In genomic region chr1:31782766-31783410, GRCh38 we compare ENCODE assay signal across 21 cellular contexts. TPM values are rescaled to one million over a fixed set of nuclear protein-coding genes. Genes with fewer than 3 reads are reported as not detected.
DNase-seq lines count a peak whose midpoint lies in the region; ATAC-seq and TF ChIP-seq lines count a peak whose summit lies in the region.
"Had no signal": no experiment of that assay in that cellular context is flagged by ENCODE, and none has a peak within 500 bp of the region (broad histone marks: within the 10 kb centered on the region; RNA-seq: fewer than 3 reads in every experiment).

No MANE protein-coding gene starts in this region.

- peaks cover 27% of the 10 kb centered on the region for H3K4me1 ChIP-seq in A673 (ENCODE audit: insufficient read depth, low read length, poor library complexity, severe bottlenecking)
- peaks cover 69% of the 10 kb centered on the region for H3K4me1 ChIP-seq in Karpas-422 (ENCODE audit: low read length)
- H3K4me1 ChIP-seq in mesodermal cell (ENCODE audit: control insufficient read depth, insufficient read depth, low read length, poor library complexity, severe bottlenecking): peaks cover 35% of the 10 kb centered on the region
- H3K4me1 ChIP-seq: uterus had no signal

- no peaks in the 10 kb centered on the region for H4K20me1 ChIP-seq in Karpas-422 (ENCODE audit: insufficient read depth, low read depth, low read length)

- H3K27me3 ChIP-seq in A673 (replicated peaks; ENCODE audit: insufficient read depth, low read depth, low read length, poor library complexity) (no peaks in the 10 kb centered on the region), Karpas-422 (ENCODE audit: low read length) (no peaks in the 10 kb centered on the region)
- H3K27me3 ChIP-seq: body of pancreas, uterus had no signal

- ATAC-seq in HG03045 (IDR thresholded peaks at IDR 0.05; ENCODE audit: unreplicated experiment) (no peak), GM19397 (IDR thresholded peaks at IDR 0.05; ENCODE audit: unreplicated experiment) (no peak)
- ATAC-seq: body of pancreas; mucosa of descending colon; stimulated activated naive CD8-positive, alpha-beta T cell treated with anti-CD3 and anti-CD28 coated beads, Interleukin-15, amount 100 ng/mL, for 72 hours had no signal

- H3K9ac ChIP-seq in Karpas-422 (ENCODE audit: low read length): peak overlapping the region; percentile 63

- H3K4me2 ChIP-seq in Karpas-422 (ENCODE audit: low read depth, low read length, poor library complexity, severe bottlenecking): peak overlapping the region; percentile 62

- intact Hi-C loops in A673 (cut with micrococcal nuclease; ENCODE audit: unreplicated experiment): loop anchor here (10.0 kb wide), 1 partner anchor 388 kb away; no protein-coding TSS in a partner anchor

- no peaks in the 10 kb centered on the region for H3K9me3 ChIP-seq in A673 (ENCODE audit: low read depth, low read length, poor library complexity, severe bottlenecking)
- H3K9me3 ChIP-seq in Karpas-422 (ENCODE audit: low read length): no peaks in the 10 kb centered on the region
- H3K9me3 ChIP-seq in mesodermal cell (ENCODE audit: control insufficient read depth, low read length): no peaks in the 10 kb centered on the region
- H3K9me3 ChIP-seq: body of pancreas, esophagus squamous epithelium, mucosa of descending colon, uterus had no signal

- 12 to 20% methylated on average over 2 to 3 of the region's 9 CpGs for WGBS in mesodermal cell (ENCODE audit: insufficient coverage in 2 of 2), 2 experiments

- H3K4me3 ChIP-seq in A673 (ENCODE audit: low read depth, low read length, poor library complexity, severe bottlenecking) (no peak overlapping the region), Karpas-422 (ENCODE audit: low read length) (peak overlapping the region; percentile 37; the same call in 1 of the 2 replicates), mesodermal cell (ENCODE audit: extremely low read depth, insufficient read depth, low read length, poor library complexity, severe bottlenecking) (no peak overlapping the region)
- H3K4me3 ChIP-seq: body of pancreas, esophagus squamous epithelium, mucosa of descending colon, uterus had no signal

- H3K36me3 ChIP-seq in A673 (ENCODE audit: insufficient read depth, low read length, poor library complexity, severe bottlenecking) (no peaks in the 10 kb centered on the region), Karpas-422 (ENCODE audit: insufficient read depth, low read length) (no peaks in the 10 kb centered on the region), mesodermal cell (ENCODE audit: control insufficient read depth, insufficient read depth, low read length) (no peaks in the 10 kb centered on the region)
- H3K36me3 ChIP-seq: esophagus squamous epithelium, uterus had no signal

- no TSS peak for BruUV-seq in A673 (replicated peaks; lab: Mats Ljungman, UMichigan)

- no peaks in the 10 kb centered on the region for H3K79me2 ChIP-seq in Karpas-422 (ENCODE audit: low read length)

- no peak overlapping the region; the same call in 1 of the 2 replicates for H2AFZ ChIP-seq in Karpas-422 (ENCODE audit: low read length)

- POLR2A ChIA-PET in A673 (lab: Charles Lee; ENCODE audit: low non-redundant PET): no interaction called here

- peak overlapping the region; percentile 52 for H3K27ac ChIP-seq in A673 (ENCODE audit: low read depth, low read length, poor library complexity, severe bottlenecking)
- peak overlapping the region; percentile 92 for H3K27ac ChIP-seq in Karpas-422 (ENCODE audit: low read length)
- H3K27ac ChIP-seq in caudate nucleus (ENCODE audit: low read depth, low read length): peak overlapping the region; percentile 8
- peak overlapping the region; percentile 86 for H3K27ac ChIP-seq in mesodermal cell (ENCODE audit: low read depth, low read length, severe bottlenecking)
- H3K27ac ChIP-seq in substantia nigra (ENCODE audit: low read depth, low read length, poor library complexity, severe bottlenecking): no peak overlapping the region
- H3K27ac ChIP-seq: body of pancreas, esophagus squamous epithelium, uterus had no signal

- CTCF ChIA-PET in A673 (lab: Charles Lee): no interaction called here

- H3K9me2 ChIP-seq in Karpas-422 (replicated peaks; ENCODE audit: insufficient read depth, low read length): no peaks in the 10 kb centered on the region

- DNase-seq in A673 (ENCODE audit: low spot score): no peak
- DNase-seq in Karpas-422: no peak
- no peak for DNase-seq in caudate nucleus (lab: John Stamatoyannopoulos, UW)
- no peak for DNase-seq in substantia nigra (lab: John Stamatoyannopoulos, UW)
- no peak for DNase-seq in NCI-H2029 treated with DMSO at 0.1 percent for 48 hours (lab: John Stamatoyannopoulos, UW)
- DNase-seq: activated CD4-positive, alpha-beta T cell treated with anti-CD3 and anti-CD28 coated beads for 1 hour; activated CD8-positive, alpha-beta memory T cell treated with anti-CD3 and anti-CD28 coated beads, Interleukin-2, amount 50 U/mL, for 48 hours; activated naive CD4-positive, alpha-beta T cell treated with anti-CD3 and anti-CD28 coated beads for 36 hours; body of pancreas; EL; esophagus squamous epithelium; kidney glomerular epithelial cell; NCI-H1417 treated with DMSO at 0.1 percent for 48 hours; stimulated activated CD4-positive, alpha-beta T cell treated with anti-CD3 and anti-CD28 coated beads, Interleukin-15, amount 100 ng/mL, for 24 hours; stimulated activated naive CD8-positive, alpha-beta T cell treated with anti-CD3 and anti-CD28 coated beads, Interleukin-15, amount 100 ng/mL, for 72 hours; uterus had no signal

- no peak for TF ChIP-seq CTCF in A673 (conservative IDR thresholded peaks at IDR 0.05; ENCODE audit: low read depth, low read length)

RNA-seq across cellular contexts. Expression of gene ADGRB2, which starts 18.7 kb away (rescaled TPM):
- total RNA-seq in A673 (2021): 5.9 and 8.6 TPM in 2 replicates
- total RNA-seq in Karpas-422 (2014; rRNA removed; shearing (Covaris generic); ENCODE audit: low replicate concordance): 9.2 and 28.5 TPM in 2 replicates
- polyA plus RNA-seq in mesodermal cell (2013, experiment 1 of 2): 24.5 TPM
- polyA plus RNA-seq in mesodermal cell (2013, experiment 2 of 2): 18.7 TPM

RNA-seq across cellular contexts. Expression of gene SPOCD1, which starts 32.9 kb away (rescaled TPM):
- 0.58 and 0.85 TPM in 2 replicates for total RNA-seq in A673 (2021)
- not detected in 2 replicates for total RNA-seq in Karpas-422 (2014; rRNA removed; shearing (Covaris generic); ENCODE audit: low replicate concordance)
- polyA plus RNA-seq in mesodermal cell (2013, experiment 1 of 2): 7.0 TPM
- 5.4 TPM for polyA plus RNA-seq in mesodermal cell (2013, experiment 2 of 2)
- total RNA-seq: T-helper 2 cell treated with Interferon-gamma antibody and Interleukin-4, amounts not matched to agents 100 ng/mL and 5 ng/mL, for 36 hours had no signal
